ENCODE assay signal across 1 cellular context in the genomic region with DNA sequence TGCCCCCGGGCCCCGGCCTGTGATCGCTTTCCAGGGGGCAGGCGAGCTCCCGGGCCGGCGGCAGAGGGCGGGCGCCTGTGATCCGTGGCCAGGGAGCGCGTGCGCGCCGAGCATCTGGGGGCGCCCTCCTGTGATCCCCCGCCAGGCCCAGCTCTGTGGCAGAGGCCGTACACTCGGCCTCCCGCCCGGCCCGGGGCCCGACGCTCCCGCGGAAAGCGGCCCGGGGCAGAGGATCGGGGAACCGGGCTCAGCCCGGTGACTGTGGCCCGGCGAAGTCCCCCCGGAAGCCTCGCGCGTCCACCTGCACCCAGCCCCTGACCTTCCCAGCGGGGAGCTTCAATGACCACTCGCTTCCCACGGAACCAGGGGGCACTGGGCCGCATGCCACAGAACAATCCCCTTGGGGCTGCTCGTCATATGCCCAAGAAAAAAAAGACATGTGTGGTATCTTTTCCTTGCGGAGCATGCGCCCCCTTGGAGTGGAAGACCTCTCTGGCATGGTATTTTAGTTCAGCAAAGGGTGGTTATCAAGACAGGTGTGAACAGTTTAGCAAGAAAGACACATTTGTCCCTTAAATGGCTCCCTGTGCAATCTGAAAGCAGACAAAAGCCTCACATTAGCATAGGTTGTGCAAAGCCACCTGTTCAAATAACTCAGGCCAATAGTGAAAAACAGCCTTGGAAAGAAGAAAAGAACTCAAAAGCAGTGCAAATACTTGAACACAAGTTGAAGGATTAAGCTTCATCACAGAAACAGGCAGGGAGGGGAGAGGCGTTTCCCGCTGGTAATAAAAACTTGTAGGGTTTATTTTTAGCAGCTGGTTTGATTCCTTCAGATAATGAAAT.
TF ChIP-seq lines count a peak whose summit lies in the region.

No MANE protein-coding gene starts in this region.

TF ChIP-seq in H1, 55 proteins besides CTCF, POLR2A, EP300 and RAD21:
- TF ChIP-seq EGR1 (IDR thresholded peaks at IDR 0.05; ENCODE audit: borderline replicate concordance, low read depth, low read length) = peak; percentile 12; the same call in 1 of the 2 replicates
- no peak for TF ChIP-seq CBX8 (IDR thresholded peaks at IDR 0.05; ENCODE audit: borderline replicate concordance, low read depth, low read length)
- TF ChIP-seq JUND (IDR thresholded peaks at IDR 0.05; ENCODE audit: low read length) = no peak
- TF ChIP-seq, protein P1, sequence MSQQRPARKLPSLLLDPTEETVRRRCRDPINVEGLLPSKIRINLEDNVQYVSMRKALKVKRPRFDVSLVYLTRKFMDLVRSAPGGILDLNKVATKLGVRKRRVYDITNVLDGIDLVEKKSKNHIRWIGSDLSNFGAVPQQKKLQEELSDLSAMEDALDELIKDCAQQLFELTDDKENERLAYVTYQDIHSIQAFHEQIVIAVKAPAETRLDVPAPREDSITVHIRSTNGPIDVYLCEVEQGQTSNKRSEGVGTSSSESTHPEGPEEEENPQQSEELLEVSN (IDR thresholded peaks at IDR 0.05) = peak; percentile 79
- no peak for TF ChIP-seq RXRA (IDR thresholded peaks at IDR 0.05; ENCODE audit: insufficient read depth, low read depth, low read length)
- peak; percentile 26 for TF ChIP-seq EZH2 (IDR thresholded peaks at IDR 0.05; ENCODE audit: low read depth, low read length, severe bottlenecking)
- TF ChIP-seq PHF8 (conservative IDR thresholded peaks at IDR 0.05; ENCODE audit: low read depth, low read length) = no peak
- TF ChIP-seq SP4 (IDR thresholded peaks at IDR 0.05; ENCODE audit: low read length) = no peak
- TF ChIP-seq POLR2AphosphoS5 (IDR thresholded peaks at IDR 0.05; ENCODE audit: low read depth, low read length) = no peak
- no peak for TF ChIP-seq CBX5 (IDR thresholded peaks at IDR 0.05; ENCODE audit: low read depth, low read length)
- 0 out of 2 replicates have a peak, but pooled peaks have one; percentile 28 for TF ChIP-seq CREB1 (IDR thresholded peaks at IDR 0.05)
- TF ChIP-seq SAP30 (IDR thresholded peaks at IDR 0.05; ENCODE audit: insufficient read depth, insufficient replicate concordance, low read length) = no peak
- no peak for TF ChIP-seq CHD2 (IDR thresholded peaks at IDR 0.05; ENCODE audit: low read length)
- no peak for TF ChIP-seq USF2 (IDR thresholded peaks at IDR 0.05; ENCODE audit: low read length)
- TF ChIP-seq, protein P2, sequence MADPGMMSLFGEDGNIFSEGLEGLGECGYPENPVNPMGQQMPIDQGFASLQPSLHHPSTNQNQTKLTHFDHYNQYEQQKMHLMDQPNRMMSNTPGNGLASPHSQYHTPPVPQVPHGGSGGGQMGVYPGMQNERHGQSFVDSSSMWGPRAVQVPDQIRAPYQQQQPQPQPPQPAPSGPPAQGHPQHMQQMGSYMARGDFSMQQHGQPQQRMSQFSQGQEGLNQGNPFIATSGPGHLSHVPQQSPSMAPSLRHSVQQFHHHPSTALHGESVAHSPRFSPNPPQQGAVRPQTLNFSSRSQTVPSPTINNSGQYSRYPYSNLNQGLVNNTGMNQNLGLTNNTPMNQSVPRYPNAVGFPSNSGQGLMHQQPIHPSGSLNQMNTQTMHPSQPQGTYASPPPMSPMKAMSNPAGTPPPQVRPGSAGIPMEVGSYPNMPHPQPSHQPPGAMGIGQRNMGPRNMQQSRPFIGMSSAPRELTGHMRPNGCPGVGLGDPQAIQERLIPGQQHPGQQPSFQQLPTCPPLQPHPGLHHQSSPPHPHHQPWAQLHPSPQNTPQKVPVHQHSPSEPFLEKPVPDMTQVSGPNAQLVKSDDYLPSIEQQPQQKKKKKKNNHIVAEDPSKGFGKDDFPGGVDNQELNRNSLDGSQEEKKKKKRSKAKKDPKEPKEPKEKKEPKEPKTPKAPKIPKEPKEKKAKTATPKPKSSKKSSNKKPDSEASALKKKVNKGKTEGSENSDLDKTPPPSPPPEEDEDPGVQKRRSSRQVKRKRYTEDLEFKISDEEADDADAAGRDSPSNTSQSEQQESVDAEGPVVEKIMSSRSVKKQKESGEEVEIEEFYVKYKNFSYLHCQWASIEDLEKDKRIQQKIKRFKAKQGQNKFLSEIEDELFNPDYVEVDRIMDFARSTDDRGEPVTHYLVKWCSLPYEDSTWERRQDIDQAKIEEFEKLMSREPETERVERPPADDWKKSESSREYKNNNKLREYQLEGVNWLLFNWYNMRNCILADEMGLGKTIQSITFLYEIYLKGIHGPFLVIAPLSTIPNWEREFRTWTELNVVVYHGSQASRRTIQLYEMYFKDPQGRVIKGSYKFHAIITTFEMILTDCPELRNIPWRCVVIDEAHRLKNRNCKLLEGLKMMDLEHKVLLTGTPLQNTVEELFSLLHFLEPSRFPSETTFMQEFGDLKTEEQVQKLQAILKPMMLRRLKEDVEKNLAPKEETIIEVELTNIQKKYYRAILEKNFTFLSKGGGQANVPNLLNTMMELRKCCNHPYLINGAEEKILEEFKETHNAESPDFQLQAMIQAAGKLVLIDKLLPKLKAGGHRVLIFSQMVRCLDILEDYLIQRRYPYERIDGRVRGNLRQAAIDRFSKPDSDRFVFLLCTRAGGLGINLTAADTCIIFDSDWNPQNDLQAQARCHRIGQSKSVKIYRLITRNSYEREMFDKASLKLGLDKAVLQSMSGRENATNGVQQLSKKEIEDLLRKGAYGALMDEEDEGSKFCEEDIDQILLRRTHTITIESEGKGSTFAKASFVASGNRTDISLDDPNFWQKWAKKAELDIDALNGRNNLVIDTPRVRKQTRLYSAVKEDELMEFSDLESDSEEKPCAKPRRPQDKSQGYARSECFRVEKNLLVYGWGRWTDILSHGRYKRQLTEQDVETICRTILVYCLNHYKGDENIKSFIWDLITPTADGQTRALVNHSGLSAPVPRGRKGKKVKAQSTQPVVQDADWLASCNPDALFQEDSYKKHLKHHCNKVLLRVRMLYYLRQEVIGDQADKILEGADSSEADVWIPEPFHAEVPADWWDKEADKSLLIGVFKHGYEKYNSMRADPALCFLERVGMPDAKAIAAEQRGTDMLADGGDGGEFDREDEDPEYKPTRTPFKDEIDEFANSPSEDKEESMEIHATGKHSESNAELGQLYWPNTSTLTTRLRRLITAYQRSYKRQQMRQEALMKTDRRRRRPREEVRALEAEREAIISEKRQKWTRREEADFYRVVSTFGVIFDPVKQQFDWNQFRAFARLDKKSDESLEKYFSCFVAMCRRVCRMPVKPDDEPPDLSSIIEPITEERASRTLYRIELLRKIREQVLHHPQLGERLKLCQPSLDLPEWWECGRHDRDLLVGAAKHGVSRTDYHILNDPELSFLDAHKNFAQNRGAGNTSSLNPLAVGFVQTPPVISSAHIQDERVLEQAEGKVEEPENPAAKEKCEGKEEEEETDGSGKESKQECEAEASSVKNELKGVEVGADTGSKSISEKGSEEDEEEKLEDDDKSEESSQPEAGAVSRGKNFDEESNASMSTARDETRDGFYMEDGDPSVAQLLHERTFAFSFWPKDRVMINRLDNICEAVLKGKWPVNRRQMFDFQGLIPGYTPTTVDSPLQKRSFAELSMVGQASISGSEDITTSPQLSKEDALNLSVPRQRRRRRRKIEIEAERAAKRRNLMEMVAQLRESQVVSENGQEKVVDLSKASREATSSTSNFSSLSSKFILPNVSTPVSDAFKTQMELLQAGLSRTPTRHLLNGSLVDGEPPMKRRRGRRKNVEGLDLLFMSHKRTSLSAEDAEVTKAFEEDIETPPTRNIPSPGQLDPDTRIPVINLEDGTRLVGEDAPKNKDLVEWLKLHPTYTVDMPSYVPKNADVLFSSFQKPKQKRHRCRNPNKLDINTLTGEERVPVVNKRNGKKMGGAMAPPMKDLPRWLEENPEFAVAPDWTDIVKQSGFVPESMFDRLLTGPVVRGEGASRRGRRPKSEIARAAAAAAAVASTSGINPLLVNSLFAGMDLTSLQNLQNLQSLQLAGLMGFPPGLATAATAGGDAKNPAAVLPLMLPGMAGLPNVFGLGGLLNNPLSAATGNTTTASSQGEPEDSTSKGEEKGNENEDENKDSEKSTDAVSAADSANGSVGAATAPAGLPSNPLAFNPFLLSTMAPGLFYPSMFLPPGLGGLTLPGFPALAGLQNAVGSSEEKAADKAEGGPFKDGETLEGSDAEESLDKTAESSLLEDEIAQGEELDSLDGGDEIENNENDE (IDR thresholded peaks at IDR 0.05; ENCODE audit: insufficient replicate concordance, low read length) = no peak
- 0 out of 2 replicates have a peak, but pooled peaks have one; percentile 35 for TF ChIP-seq TCF12 (IDR thresholded peaks at IDR 0.05; ENCODE audit: low read depth, low read length)
- TF ChIP-seq RBBP5 (IDR thresholded peaks at IDR 0.05; ENCODE audit: borderline replicate concordance, low read depth, low read length) = 0 out of 2 replicates have a peak, but pooled peaks have one; percentile 26
- 0 out of 2 replicates have a peak, but pooled peaks have one; percentile 16 for TF ChIP-seq KDM1A (IDR thresholded peaks at IDR 0.05; ENCODE audit: borderline replicate concordance, low read length)
- no peak for TF ChIP-seq MAFK (IDR thresholded peaks at IDR 0.05; ENCODE audit: low read depth, low read length)
- no peak for TF ChIP-seq SP1 (IDR thresholded peaks at IDR 0.05; ENCODE audit: low read depth, low read length)
- TF ChIP-seq SIX5 (IDR thresholded peaks at IDR 0.05; ENCODE audit: low read depth, low read length) = no peak
- no peak for TF ChIP-seq ZNF274 (IDR thresholded peaks at IDR 0.05; ENCODE audit: borderline replicate concordance, extremely low read depth, low read length)
- TF ChIP-seq ASH2L (IDR thresholded peaks at IDR 0.05; ENCODE audit: low read length) = no peak
- TF ChIP-seq RNF2 (IDR thresholded peaks at IDR 0.05; ENCODE audit: borderline replicate concordance, low read depth, low read length, missing control alignments, poor library complexity, severe bottlenecking) = no peak
- TF ChIP-seq TEAD4 (IDR thresholded peaks at IDR 0.05; ENCODE audit: low read depth, low read length) = no peak
- no peak for TF ChIP-seq GABPA (IDR thresholded peaks at IDR 0.05; ENCODE audit: borderline replicate concordance, insufficient read depth, low read length)
- TF ChIP-seq NRF1 (IDR thresholded peaks at IDR 0.05; ENCODE audit: low read depth, low read length) = no peak
- TF ChIP-seq MAX (IDR thresholded peaks at IDR 0.05) = peak; percentile 63
- TF ChIP-seq BRCA1 (IDR thresholded peaks at IDR 0.05; ENCODE audit: low read depth, low read length) = no peak
- no peak for TF ChIP-seq POU5F1 (IDR thresholded peaks at IDR 0.05; ENCODE audit: low read depth, low read length)
